20 cellular contexts compared by ENCODE assay signal in genomic region chr16:4840984-4841383, GRCh38. TPM values are rescaled to one million over a fixed set of nuclear protein-coding genes. Genes with fewer than 3 reads are reported as not detected.
DNase-seq lines count a peak whose midpoint lies in the region; ATAC-seq, FAIRE-seq and TF ChIP-seq lines count a peak whose summit lies in the region.
"Had no signal": no experiment of that assay in that cellular context is flagged by ENCODE, and none has a peak within 500 bp of the region (broad histone marks: within the 10 kb centered on the region; RNA-seq: fewer than 3 reads in every experiment).

No MANE protein-coding gene starts in this region.

- ATAC-seq in activated T-cell treated with anti-CD3 and anti-CD28 coated beads, Interleukin-2, amount 50 U/mL, for 72 hours (replicated peaks in 1 of 2), result no peak
- ATAC-seq in K562, result no peak
- ATAC-seq in psoas muscle, result peak in 3 of 4 donors; percentile 48 to 78 (median 77)
- no peak for ATAC-seq in stimulated activated naive B cell treated with anti-CD40 and anti-IgM and Interleukin-4, amounts not matched to agents 10 μg/mL and 1 μg/mL and 100 μg/mL, for 72 hours (replicated peaks)
- ATAC-seq in GM19397 (IDR thresholded peaks at IDR 0.05; ENCODE audit: unreplicated experiment), result no peak
- ATAC-seq: GM23338 had no signal

- TF ChIP-seq RAD21 in K562 (CRISPR knock-in tag; conservative IDR thresholded peaks at IDR 0.05 in 1 of 2, IDR thresholded peaks at IDR 0.05 in 1 of 2), result no peak

- no peaks in the 10 kb centered on the region for H3K27me3 ChIP-seq in K562 (ENCODE audit: control insufficient read depth in 2 of 2, insufficient read depth in 2 of 2, low read length in 2 of 2)
- no peaks in the 10 kb centered on the region for H3K27me3 ChIP-seq in psoas muscle (ENCODE audit: insufficient read depth in 3 of 3, low read length in 2 of 3)
- H3K27me3 ChIP-seq: BE2C had no signal

- H3K27ac ChIP-seq in K562 (ENCODE audit: extremely low read depth, low read depth, low read length) (no peak overlapping the region), psoas muscle (peak overlapping the region; percentile 84)
- H3K27ac ChIP-seq: A549, C4-2B had no signal

- DNase-seq in activated T-cell treated with anti-CD3 and anti-CD28 coated beads, Interleukin-2, amount 50 U/mL, for 72 hours, result no peak
- DNase-seq in activated T-cell treated with anti-CD3 and anti-CD28 coated beads, Interleukin-2, amount 50 U/mL, for 1 hour, result no peak
- DNase-seq in K562 (ENCODE audit: extremely low read depth in 1 of 4, low spot score in 3 of 4), result no peak
- no peak for DNase-seq in psoas muscle
- DNase-seq in stimulated activated naive B cell treated with anti-CD40 and anti-IgM and Interleukin-4, amounts not matched to agents 10 μg/mL and 1 μg/mL and 100 μg/mL, for 72 hours, result no peak
- DNase-seq in activated naive CD4-positive, alpha-beta T cell treated with anti-CD3 and anti-CD28 coated beads, Interleukin-2, amount 10 ng/mL, durations not matched to agents 7 days and 5 days, result no peak
- DNase-seq: BE2C; CD4-positive, alpha-beta memory T cell; DMS153; DMS79 treated with DMSO at 0.1 percent for 48 hours; EL; H7 had no signal

- H3K27me3 Mint-ChIP-seq in activated T-cell treated with anti-CD3 and anti-CD28 coated beads, Interleukin-2, amount 50 U/mL, for 72 hours (ENCODE audit: low read depth), result no peaks in the 10 kb centered on the region
- H3K27me3 Mint-ChIP-seq in stimulated activated naive B cell treated with anti-CD40 and anti-IgM and Interleukin-4, amounts not matched to agents 10 μg/mL and 1 μg/mL and 100 μg/mL, for 72 hours, result no peaks in the 10 kb centered on the region
- no peaks in the 10 kb centered on the region for H3K27me3 Mint-ChIP-seq in activated naive CD4-positive, alpha-beta T cell treated with anti-CD3 and anti-CD28 coated beads, Interleukin-2, amount 10 ng/mL, durations not matched to agents 7 days and 5 days
- H3K27me3 Mint-ChIP-seq: CD4-positive, alpha-beta memory T cell had no signal

- CTCF ChIA-PET in K562 (lab: Yijun Ruan, JAX; ENCODE audit: low intra/inter-chr PET ratio), result no interaction called here
- CTCF ChIA-PET in activated naive CD4-positive, alpha-beta T cell treated with anti-CD3 and anti-CD28 coated beads, Interleukin-2, amount 10 ng/mL, durations not matched to agents 7 days and 5 days (lab: Charles Lee), result no interaction called here

- H3K27ac Mint-ChIP-seq in activated T-cell treated with anti-CD3 and anti-CD28 coated beads, Interleukin-2, amount 50 U/mL, for 72 hours, result peak overlapping the region; percentile 67
- H3K27ac Mint-ChIP-seq in stimulated activated naive B cell treated with anti-CD40 and anti-IgM and Interleukin-4, amounts not matched to agents 10 μg/mL and 1 μg/mL and 100 μg/mL, for 72 hours, result peak overlapping the region; percentile 47
- no peak overlapping the region for H3K27ac Mint-ChIP-seq in activated naive CD4-positive, alpha-beta T cell treated with anti-CD3 and anti-CD28 coated beads, Interleukin-2, amount 10 ng/mL, durations not matched to agents 7 days and 5 days
- H3K27ac Mint-ChIP-seq: GM23338 had no signal

- H3K9me3 Mint-ChIP-seq in activated T-cell treated with anti-CD3 and anti-CD28 coated beads, Interleukin-2, amount 50 U/mL, for 72 hours, result no peaks in the 10 kb centered on the region
- H3K9me3 Mint-ChIP-seq in stimulated activated naive B cell treated with anti-CD40 and anti-IgM and Interleukin-4, amounts not matched to agents 10 μg/mL and 1 μg/mL and 100 μg/mL, for 72 hours, result no peaks in the 10 kb centered on the region
- H3K9me3 Mint-ChIP-seq in activated naive CD4-positive, alpha-beta T cell treated with anti-CD3 and anti-CD28 coated beads, Interleukin-2, amount 10 ng/mL, durations not matched to agents 7 days and 5 days, result no peaks in the 10 kb centered on the region
- H3K9me3 Mint-ChIP-seq: CD4-positive, alpha-beta memory T cell; GM23338 had no signal

- peaks cover 9% of the 10 kb centered on the region for H3K4me1 Mint-ChIP-seq in activated T-cell treated with anti-CD3 and anti-CD28 coated beads, Interleukin-2, amount 50 U/mL, for 72 hours (ENCODE audit: low read depth)
- H3K4me1 Mint-ChIP-seq in stimulated activated naive B cell treated with anti-CD40 and anti-IgM and Interleukin-4, amounts not matched to agents 10 μg/mL and 1 μg/mL and 100 μg/mL, for 72 hours, result peaks cover 5 to 24% of the 10 kb centered on the region in 2 donors
- peaks cover 12% of the 10 kb centered on the region for H3K4me1 Mint-ChIP-seq in activated naive CD4-positive, alpha-beta T cell treated with anti-CD3 and anti-CD28 coated beads, Interleukin-2, amount 10 ng/mL, durations not matched to agents 7 days and 5 days

- POLR2A ChIA-PET in K562 (lab: Yijun Ruan, JAX), result no interaction called here

- peaks cover 24% of the 10 kb centered on the region for H3K79me2 ChIP-seq in K562 (ENCODE audit: control insufficient read depth, insufficient read depth, low read length)

- BruUV-seq in K562 (replicated peaks; lab: Mats Ljungman, UMichigan), result no TSS peak

- in situ Hi-C loops in K562 (cut with MboI), result no loop called here

- H3K36me3 Mint-ChIP-seq in activated T-cell treated with anti-CD3 and anti-CD28 coated beads, Interleukin-2, amount 50 U/mL, for 72 hours (ENCODE audit: insufficient read depth in 2 of 2), result peaks cover 6 to 26% of the 10 kb centered on the region in 2 donors
- H3K36me3 Mint-ChIP-seq in stimulated activated naive B cell treated with anti-CD40 and anti-IgM and Interleukin-4, amounts not matched to agents 10 μg/mL and 1 μg/mL and 100 μg/mL, for 72 hours, result peaks cover 43 to 55% of the 10 kb centered on the region in 2 donors
- peaks cover 57% of the 10 kb centered on the region for H3K36me3 Mint-ChIP-seq in activated naive CD4-positive, alpha-beta T cell treated with anti-CD3 and anti-CD28 coated beads, Interleukin-2, amount 10 ng/mL, durations not matched to agents 7 days and 5 days

- intact Hi-C loops in K562 (cut with micrococcal nuclease) (no loop called here), psoas muscle (cut with DNase I) (loop anchor here in 1 of 2 donors (10.0 kb wide), 1 partner anchor 76 kb away; the partner anchor contains the start of gene ZNF500)

- WGBS in K562 (ENCODE audit: insufficient coverage, low coverage, missing lambda C conversion rate), result 67% methylated on average over 3 of the region's 5 CpGs
- 47 to 65% (median 55%) methylated on average over 5 of the region's 5 CpGs for WGBS in psoas muscle, 3 donors

- FAIRE-seq in K562 (lab: Jason Lieb, UNC), result peak; percentile 44
- FAIRE-seq: A549, D721Med, G401.6, GM12891 had no signal

- peaks cover 4% of the 10 kb centered on the region for H4K20me1 ChIP-seq in K562 (replicated peaks; ENCODE audit: control insufficient read depth, insufficient read depth, low read length)

- no peak overlapping the region for H3K4me3 Mint-ChIP-seq in activated T-cell treated with anti-CD3 and anti-CD28 coated beads, Interleukin-2, amount 50 U/mL, for 72 hours
- H3K4me3 Mint-ChIP-seq in stimulated activated naive B cell treated with anti-CD40 and anti-IgM and Interleukin-4, amounts not matched to agents 10 μg/mL and 1 μg/mL and 100 μg/mL, for 72 hours, result no peak overlapping the region
- no peak overlapping the region for H3K4me3 Mint-ChIP-seq in activated naive CD4-positive, alpha-beta T cell treated with anti-CD3 and anti-CD28 coated beads, Interleukin-2, amount 10 ng/mL, durations not matched to agents 7 days and 5 days
- H3K4me3 Mint-ChIP-seq: CD4-positive, alpha-beta memory T cell; GM23338 had no signal

- H3K4me3 ChIP-seq in K562, result no peak overlapping the region
- peak overlapping the region; percentile 30 for H3K4me3 ChIP-seq in psoas muscle
- H3K4me3 ChIP-seq: A549, GM23338 had no signal

- H2AFZ ChIP-seq in K562 (ENCODE audit: low read depth, low read length), result no peak overlapping the region
- H2AFZ ChIP-seq: GM23338 had no signal

- H3K9me3 ChIP-seq in K562 (replicated peaks; ENCODE audit: control insufficient read depth, insufficient read depth, low read depth, low read length), result no peaks in the 10 kb centered on the region
- no peaks in the 10 kb centered on the region for H3K9me3 ChIP-seq in psoas muscle
- H3K9me3 ChIP-seq: A549, BE2C had no signal

- TF ChIP-seq CTCF in K562 (IDR thresholded peaks at IDR 0.05 in 2 of 3, conservative IDR thresholded peaks at IDR 0.05 in 1 of 3; ENCODE audit: insufficient read depth in 2 of 3, low read depth in 1 of 3, low read length in 3 of 3) (no peak), psoas muscle (IDR thresholded peaks at IDR 0.05) (no peak)

- no peaks in the 10 kb centered on the region for H3K9me1 ChIP-seq in K562 (ENCODE audit: control insufficient read depth, insufficient read depth, low read length)

- H3K36me3 ChIP-seq in K562 (ENCODE audit: control insufficient read depth, insufficient read depth, low read length) (peaks cover 92% of the 10 kb centered on the region), psoas muscle (ENCODE audit: insufficient read depth in 1 of 2, low read depth in 1 of 2) (peaks cover 14 to 100% of the 10 kb centered on the region in 2 donors)

- no peak overlapping the region for H3K4me2 ChIP-seq in K562 (ENCODE audit: insufficient read depth, low read length)
- H3K4me2 ChIP-seq: A549, GM23338 had no signal

- H3K9ac ChIP-seq in K562 (ENCODE audit: insufficient read depth in 1 of 2, low read depth in 2 of 2, low read length in 2 of 2), result no peak overlapping the region

- no peak for TF ChIP-seq EP300 in K562 (IDR thresholded peaks at IDR 0.05; ENCODE audit: low read length)

- peaks cover 0 to 2% of the 10 kb centered on the region in 2 experiments; a peak in 2 of 5 replicates for H3K4me1 ChIP-seq in K562 (replicated peaks in 1 of 2; ENCODE audit: control insufficient read depth in 2 of 2, insufficient read depth in 2 of 2, low read length in 2 of 2)
- H3K4me1 ChIP-seq in psoas muscle, result peaks cover 43% of the 10 kb centered on the region
- H3K4me1 ChIP-seq: BE2C had no signal

- no peak for TF ChIP-seq POLR2A in K562 (conservative IDR thresholded peaks at IDR 0.05)

RNA-seq across cellular contexts. Expression of gene GLYR1, which starts 6.1 kb away (rescaled TPM):
- 10 to 100 TPM; 54.9 to 63.6 TPM for total RNA-seq in activated T-cell treated with anti-CD3 and anti-CD28 coated beads, Interleukin-2, amount 50 U/mL, for 72 hours
- total RNA-seq in K562 (2011; cell fraction: chromatin; rRNA removed; ENCODE audit: low replicate concordance), result 172 and 226 TPM in 2 replicates
- total RNA-seq in K562 (2011; cell fraction: nucleolus; rRNA removed), result 74.0 and 74.7 TPM in 2 replicates
- total RNA-seq in K562 (2011; cell fraction: nucleoplasm; rRNA removed), result 112 and 153 TPM in 2 replicates
- total RNA-seq in K562 (2014; rRNA removed) (36.5 and 41.6 TPM in 2 replicates), K562 (2014; rRNA removed; fragmentation: Illumina TruSeq; extraction: Trizol) (59.6 and 76.9 TPM in 2 replicates), K562 (2015; rRNA removed; fragmentation: Illumina TruSeq; extraction: Trizol) (70.9 and 72.4 TPM in 2 replicates), K562 (2021) (92.7 and 97.6 TPM in 2 replicates), psoas muscle (10 to 100 TPM; 53.3 to 74.1 (median 66.8) TPM)
- polyA plus RNA-seq in K562 (2011; rRNA removed) (60.2 and 63.0 TPM in 2 replicates), K562 (2014; fragmentation: Illumina TruSeq; extraction: Trizol) (96.4 and 99.2 TPM in 2 replicates), K562 (2014; fragmentation: Nextera tagmentation; extraction: Ambion mirVana) (1 to 10 TPM; 6.7 to 8.3 TPM), K562 (2014; rRNA removed) (83.1 and 89.8 TPM in 2 replicates), psoas muscle (10 to 100 TPM; 28.6 to 64.5 (median 32.3) TPM)
- polyA plus RNA-seq in K562 (2011; cell fraction: cytosol; rRNA removed), result 49.4 and 62.8 TPM in 2 replicates
- polyA plus RNA-seq in K562 (2011; cell fraction: nucleus; rRNA removed), result 66.8 and 89.3 TPM in 2 replicates
- polyA plus RNA-seq in K562 (2012), result 65.5 and 88.3 TPM in 2 replicates
- polyA minus RNA-seq in K562 (2011; rRNA and poly(A)+ RNA removed), result 78.7 and 80.6 TPM in 2 replicates
- 28.9 and 29.7 TPM in 2 replicates for polyA minus RNA-seq in K562 (2011; cell fraction: cytosol; rRNA and poly(A)+ RNA removed)
- 31.8 and 43.2 TPM in 2 replicates for polyA minus RNA-seq in K562 (2011; cell fraction: nucleus; rRNA and poly(A)+ RNA removed)

RNA-seq across cellular contexts. Expression of gene UBN1, which starts 6.3 kb away (rescaled TPM):
- total RNA-seq in activated T-cell treated with anti-CD3 and anti-CD28 coated beads, Interleukin-2, amount 50 U/mL, for 72 hours, result 10 to 100 TPM; 32.0 to 36.0 TPM
- total RNA-seq in K562 (2011; cell fraction: chromatin; rRNA removed; ENCODE audit: low replicate concordance), result 79.4 and 106 TPM in 2 replicates
- 59.1 and 60.7 TPM in 2 replicates for total RNA-seq in K562 (2011; cell fraction: nucleolus; rRNA removed)
- 65.0 TPM in 2 replicates for total RNA-seq in K562 (2011; cell fraction: nucleoplasm; rRNA removed)
- total RNA-seq in K562 (2014; rRNA removed) (20.6 and 20.8 TPM in 2 replicates), K562 (2014; rRNA removed; fragmentation: Illumina TruSeq; extraction: Trizol) (19.8 and 23.9 TPM in 2 replicates), K562 (2015; rRNA removed; fragmentation: Illumina TruSeq; extraction: Trizol) (24.4 and 25.0 TPM in 2 replicates), K562 (2021) (40.9 and 45.7 TPM in 2 replicates), psoas muscle (10 to 100 TPM; 25.5 to 33.3 (median 28.0) TPM)
- polyA plus RNA-seq in K562 (2011; rRNA removed) (14.9 and 15.4 TPM in 2 replicates), K562 (2014; fragmentation: Illumina TruSeq; extraction: Trizol) (31.2 and 34.2 TPM in 2 replicates), K562 (2014; fragmentation: Nextera tagmentation; extraction: Ambion mirVana) (1 to 10 TPM; 1.5 to 2.4 TPM), K562 (2014; rRNA removed) (21.1 and 25.5 TPM in 2 replicates), psoas muscle (10 to 100 TPM in 2 of 3 donors, 1 to 10 TPM in 1; 9.1 to 27.8 (median 11.7) TPM)
- 14.7 and 17.3 TPM in 2 replicates for polyA plus RNA-seq in K562 (2011; cell fraction: cytosol; rRNA removed)
- polyA plus RNA-seq in K562 (2011; cell fraction: nucleus; rRNA removed), result 42.6 and 53.3 TPM in 2 replicates
- 29.7 and 30.3 TPM in 2 replicates for polyA plus RNA-seq in K562 (2012)
- polyA minus RNA-seq in K562 (2011; rRNA and poly(A)+ RNA removed), result 17.7 and 25.8 TPM in 2 replicates
- 16.8 and 27.0 TPM in 2 replicates for polyA minus RNA-seq in K562 (2011; cell fraction: cytosol; rRNA and poly(A)+ RNA removed)
- polyA minus RNA-seq in K562 (2011; cell fraction: nucleus; rRNA and poly(A)+ RNA removed), result 21.5 and 21.8 TPM in 2 replicates

RNA-seq across cellular contexts. Expression of gene ROGDI, which starts 38.6 kb away (rescaled TPM):
- 1 to 10 TPM; 3.7 to 7.4 TPM for total RNA-seq in activated T-cell treated with anti-CD3 and anti-CD28 coated beads, Interleukin-2, amount 50 U/mL, for 72 hours
- total RNA-seq in K562 (2011; cell fraction: chromatin; rRNA removed; ENCODE audit: low replicate concordance), result 11.5 and 33.7 TPM in 2 replicates
- 25.3 and 25.8 TPM in 2 replicates for total RNA-seq in K562 (2011; cell fraction: nucleolus; rRNA removed)
- total RNA-seq in K562 (2011; cell fraction: nucleoplasm; rRNA removed), result 16.5 and 22.7 TPM in 2 replicates
- 22.2 and 25.3 TPM in 2 replicates for total RNA-seq in K562 (2014; rRNA removed)
- total RNA-seq in K562 (2014; rRNA removed; fragmentation: Illumina TruSeq; extraction: Trizol), result 4.9 and 8.2 TPM in 2 replicates
- 16.8 and 18.3 TPM in 2 replicates for total RNA-seq in K562 (2015; rRNA removed; fragmentation: Illumina TruSeq; extraction: Trizol)
- 24.4 and 28.4 TPM in 2 replicates for total RNA-seq in K562 (2021)
- 13.1 and 19.3 TPM in 2 replicates for polyA plus RNA-seq in K562 (2011; rRNA removed)
- 26.0 and 56.4 TPM in 2 replicates for polyA plus RNA-seq in K562 (2011; cell fraction: cytosol; rRNA removed)
- 80.7 and 101 TPM in 2 replicates for polyA plus RNA-seq in K562 (2011; cell fraction: nucleus; rRNA removed)
- 24.8 and 32.1 TPM in 2 replicates for polyA plus RNA-seq in K562 (2012)
- polyA plus RNA-seq in K562 (2014; fragmentation: Illumina TruSeq; extraction: Trizol), result 16.5 and 24.8 TPM in 2 replicates
- 1 to 10 TPM in 1 of 2 experiments, under 1 TPM in 1; 0.97 to 1.1 TPM for polyA plus RNA-seq in K562 (2014; fragmentation: Nextera tagmentation; extraction: Ambion mirVana)
- 36.1 and 37.3 TPM in 2 replicates for polyA plus RNA-seq in K562 (2014; rRNA removed)
- polyA minus RNA-seq in K562 (2011; rRNA and poly(A)+ RNA removed), result 2.8 and 5.1 TPM in 2 replicates
- polyA minus RNA-seq in K562 (2011; cell fraction: cytosol; rRNA and poly(A)+ RNA removed), result 6.8 and 9.5 TPM in 2 replicates
- polyA minus RNA-seq in K562 (2011; cell fraction: nucleus; rRNA and poly(A)+ RNA removed), result 8.1 and 10.2 TPM in 2 replicates
- total RNA-seq in psoas muscle, result 10 to 100 TPM; 14.2 to 44.0 (median 21.9) TPM
- polyA plus RNA-seq in psoas muscle, result 10 to 100 TPM; 13.2 to 33.7 (median 17.3) TPM

RNA-seq across cellular contexts. Expression of gene SMIM22, which starts 45.8 kb away (rescaled TPM):
- total RNA-seq in activated T-cell treated with anti-CD3 and anti-CD28 coated beads, Interleukin-2, amount 50 U/mL, for 72 hours, result not detected
- not detected in 2 replicates for total RNA-seq in K562 (2011; cell fraction: chromatin; rRNA removed; ENCODE audit: low replicate concordance)
- total RNA-seq in K562 (2011; cell fraction: nucleolus; rRNA removed), result not detected in 2 replicates
- not detected in 2 replicates for total RNA-seq in K562 (2011; cell fraction: nucleoplasm; rRNA removed)
- total RNA-seq in K562 (2014; rRNA removed) (not detected in 2 replicates), K562 (2014; rRNA removed; fragmentation: Illumina TruSeq; extraction: Trizol) (not detected in 2 replicates), K562 (2015; rRNA removed; fragmentation: Illumina TruSeq; extraction: Trizol) (not detected in 2 replicates), K562 (2021) (not detected in 2 replicates), psoas muscle (not detected)
- polyA plus RNA-seq in K562 (2011; rRNA removed) (not detected in 2 replicates), K562 (2014; fragmentation: Illumina TruSeq; extraction: Trizol) (not detected in 2 replicates), K562 (2014; fragmentation: Nextera tagmentation; extraction: Ambion mirVana) (not detected), K562 (2014; rRNA removed) (not detected in 2 replicates), psoas muscle (under 1 TPM in 1 of 3 donors, not detected in 2; 0.32 TPM)
- 0.97 TPM in 1 of 2 replicates, not detected in the other for polyA plus RNA-seq in K562 (2011; cell fraction: cytosol; rRNA removed)
- not detected in 2 replicates for polyA plus RNA-seq in K562 (2011; cell fraction: nucleus; rRNA removed)
- 0.42 TPM in 1 of 2 replicates, not detected in the other for polyA plus RNA-seq in K562 (2012)
- not detected in 2 replicates for polyA minus RNA-seq in K562 (2011; rRNA and poly(A)+ RNA removed)
- not detected in 2 replicates for polyA minus RNA-seq in K562 (2011; cell fraction: cytosol; rRNA and poly(A)+ RNA removed)
- not detected in 2 replicates for polyA minus RNA-seq in K562 (2011; cell fraction: nucleus; rRNA and poly(A)+ RNA removed)
- total RNA-seq: CD4-positive, alpha-beta memory T cell; GM23338; H7 had no signal
- polyA plus RNA-seq: A549; AG04450; CD4-positive, alpha-beta memory T cell had no signal

RNA-seq across cellular contexts. Expression of gene SEPTIN12, which starts 52.8 kb away (rescaled TPM):
- total RNA-seq in activated T-cell treated with anti-CD3 and anti-CD28 coated beads, Interleukin-2, amount 50 U/mL, for 72 hours, result not detected
- not detected in 2 replicates for total RNA-seq in K562 (2011; cell fraction: chromatin; rRNA removed; ENCODE audit: low replicate concordance)
- total RNA-seq in K562 (2011; cell fraction: nucleolus; rRNA removed), result not detected in 2 replicates
- not detected in 2 replicates for total RNA-seq in K562 (2011; cell fraction: nucleoplasm; rRNA removed)
- not detected in 2 replicates for total RNA-seq in K562 (2014; rRNA removed)
- not detected in 2 replicates for total RNA-seq in K562 (2014; rRNA removed; fragmentation: Illumina TruSeq; extraction: Trizol)
- total RNA-seq in K562 (2015; rRNA removed; fragmentation: Illumina TruSeq; extraction: Trizol), result not detected in 2 replicates
- not detected in 2 replicates for total RNA-seq in K562 (2021)
- polyA plus RNA-seq in K562 (2011; rRNA removed), result not detected in 2 replicates
- not detected in 2 replicates for polyA plus RNA-seq in K562 (2011; cell fraction: cytosol; rRNA removed)
- 0.21 TPM in 1 of 2 replicates, not detected in the other for polyA plus RNA-seq in K562 (2011; cell fraction: nucleus; rRNA removed)
- polyA plus RNA-seq in K562 (2012), result not detected in 2 replicates
- polyA plus RNA-seq in K562 (2014; fragmentation: Illumina TruSeq; extraction: Trizol), result not detected in 2 replicates
- not detected for polyA plus RNA-seq in K562 (2014; fragmentation: Nextera tagmentation; extraction: Ambion mirVana)
- polyA plus RNA-seq in K562 (2014; rRNA removed), result not detected in 2 replicates
- not detected in 2 replicates for polyA minus RNA-seq in K562 (2011; rRNA and poly(A)+ RNA removed)
- not detected in 2 replicates for polyA minus RNA-seq in K562 (2011; cell fraction: cytosol; rRNA and poly(A)+ RNA removed)
- polyA minus RNA-seq in K562 (2011; cell fraction: nucleus; rRNA and poly(A)+ RNA removed), result not detected in 2 replicates
- total RNA-seq in psoas muscle, result not detected
- polyA plus RNA-seq in psoas muscle, result under 1 TPM in 1 of 3 donors, not detected in 2; 0.41 TPM
- total RNA-seq: CD4-positive, alpha-beta memory T cell; GM23338; H7 had no signal
- polyA plus RNA-seq: AG04450; CD4-positive, alpha-beta memory T cell; GM23338 had no signal

Comparison
In these comparisons a context has a peak if more than half of its experiments do, and no peak if none do; other contexts are left out.
1. ATAC-seq: peak in psoas muscle (3 of 4); none in activated T-cell treated with anti-CD3 and anti-CD28 coated beads, Interleukin-2, amount 50 U/mL, for 72 hours (0 of 2), K562 (single experiment), stimulated activated naive B cell treated with anti-CD40 and anti-IgM and Interleukin-4, amounts not matched to agents 10 μg/mL and 1 μg/mL and 100 μg/mL, for 72 hours (0 of 2) and GM19397 (single experiment).